ENCODE assay signal across 13 cellular contexts in genomic region chr16:54077412-54077821, GRCh38.
DNase-seq lines count a peak whose midpoint lies in the region; ATAC-seq and TF ChIP-seq lines count a peak whose summit lies in the region.
"Had no signal": no experiment of that assay in that cellular context is flagged by ENCODE, and none has a peak within 500 bp of the region (broad histone marks: within the 10 kb centered on the region; RNA-seq: fewer than 3 reads in every experiment).

No MANE protein-coding gene starts in this region.

- H3K27me3 ChIP-seq in MG63 = no peaks in the 10 kb centered on the region
- H3K27me3 ChIP-seq in breast epithelium = no peaks in the 10 kb centered on the region
- H3K27me3 ChIP-seq in mesenchymal stem cell (ENCODE audit: control insufficient read depth in 1 of 2, insufficient read depth in 1 of 2, low read length in 2 of 2) = no peaks in the 10 kb centered on the region

- H3K27ac ChIP-seq in breast epithelium = peak overlapping the region; percentile 57 to 75
- H3K27ac ChIP-seq in mesenchymal stem cell (ENCODE audit: low read length, poor library complexity, severe bottlenecking) = peak overlapping the region; percentile 4
- no peak overlapping the region for H3K27ac ChIP-seq in coronary artery

- H3K23ac ChIP-seq in mesenchymal stem cell (ENCODE audit: low read length in 2 of 2) = peak overlapping the region in 1 of 2 experiments; percentile 72

- H2AFZ ChIP-seq in mesenchymal stem cell (ENCODE audit: low read depth, low read length) = no peak overlapping the region

- no peak for ATAC-seq in HG03457 (IDR thresholded peaks at IDR 0.05; ENCODE audit: unreplicated experiment)
- ATAC-seq: stimulated activated effector memory CD8-positive, alpha-beta T cell treated with anti-CD3 and anti-CD28 coated beads, Interleukin-12 subunit alpha, Interleukin-12 subunit beta, amount 100 ng/mL, for 72 hours had no signal

- no peak overlapping the region for H2AK5ac ChIP-seq in mesenchymal stem cell (ENCODE audit: low read length, severe bottlenecking)

- no peak overlapping the region for H2BK5ac ChIP-seq in mesenchymal stem cell (ENCODE audit: low read depth, low read length, poor library complexity, severe bottlenecking)

- H3K9ac ChIP-seq in mesenchymal stem cell (ENCODE audit: low read length) = no peak overlapping the region

- H2BK12ac ChIP-seq in mesenchymal stem cell (ENCODE audit: low read length in 2 of 2) = no peak overlapping the region

- H3K4me1 ChIP-seq in breast epithelium (peaks cover 0 to 7% of the 10 kb centered on the region in 2 donors), mesenchymal stem cell (ENCODE audit: control insufficient read depth, insufficient read depth, low read depth, low read length) (peaks cover 12% of the 10 kb centered on the region)

- peaks cover 5% of the 10 kb centered on the region; the same call in 1 of the 2 replicates for H3K36me3 ChIP-seq in MG63
- no peaks in the 10 kb centered on the region for H3K36me3 ChIP-seq in breast epithelium
- no peaks in the 10 kb centered on the region for H3K36me3 ChIP-seq in mesenchymal stem cell (ENCODE audit: control insufficient read depth in 1 of 2, insufficient read depth in 2 of 2, low read depth in 1 of 2, low read length in 2 of 2)

- in situ Hi-C loops in Caki2 (cut with HindIII; ENCODE audit: low pct_unique_long_range_greater_than_20kb, low sequenced_read_pairs) = no loop called here

- H3K4me2 ChIP-seq in mesenchymal stem cell (ENCODE audit: low read length, poor library complexity, severe bottlenecking) = no peak overlapping the region

- H2BK120ac ChIP-seq in mesenchymal stem cell (ENCODE audit: low read depth, low read length) = no peak overlapping the region

- H3K4me3 ChIP-seq in MG63 = no peak overlapping the region
- no peak overlapping the region for H3K4me3 ChIP-seq in breast epithelium
- H3K4me3 ChIP-seq in mesenchymal stem cell (ENCODE audit: insufficient read depth in 1 of 2, low read depth in 1 of 2, low read length in 2 of 2) = no peak overlapping the region
- H3K4me3 ChIP-seq in coronary artery = no peak overlapping the region

- peaks cover 9% of the 10 kb centered on the region for H3K79me1 ChIP-seq in mesenchymal stem cell (replicated peaks; ENCODE audit: low read length, poor library complexity, severe bottlenecking)

- TF ChIP-seq CTCF in breast epithelium (IDR thresholded peaks at IDR 0.05) (no peak), coronary artery (IDR thresholded peaks at IDR 0.05) (no peak)

- no peak overlapping the region for H4K8ac ChIP-seq in mesenchymal stem cell (ENCODE audit: low read length)

- WGBS in mesenchymal stem cell = 64% methylated on average over 6 of the region's 6 CpGs

- peak overlapping the region in 1 of 2 experiments; percentile 37 for H3K18ac ChIP-seq in mesenchymal stem cell (ENCODE audit: low read depth in 1 of 2, low read length in 2 of 2)

- intact Hi-C loops in breast epithelium (cut with DNase I; ENCODE audit: low total_unique reads) = no loop called here

- no peak for TF ChIP-seq POLR2A in breast epithelium (IDR thresholded peaks at IDR 0.05)

- H3K9me3 ChIP-seq in MG63 = no peaks in the 10 kb centered on the region
- no peaks in the 10 kb centered on the region for H3K9me3 ChIP-seq in breast epithelium
- H3K9me3 ChIP-seq in mesenchymal stem cell (ENCODE audit: control insufficient read depth, low read length) = no peaks in the 10 kb centered on the region

- no peak overlapping the region for H3K4ac ChIP-seq in mesenchymal stem cell (ENCODE audit: low read depth in 1 of 2, low read length in 2 of 2)

- peak overlapping the region; percentile 67 for H2BK15ac ChIP-seq in mesenchymal stem cell (ENCODE audit: low read depth, poor library complexity, severe bottlenecking)

- DNase-seq in Caki2 (ENCODE audit: low read depth) = peak; percentile 74
- peak; percentile 79 for DNase-seq in MG63
- no peak for DNase-seq in breast epithelium (ENCODE audit: low spot score in 2 of 2)
- DNase-seq in mesenchymal stem cell = peak; percentile 66
- no peak for DNase-seq in germinal center (ENCODE audit: low spot score)
- DNase-seq in RPMI8226 = no peak
- DNase-seq in coronary artery (ENCODE audit: low spot score) = no peak
- DNase-seq: CD8-positive, alpha-beta memory T cell; naive B cell; NCI-H187 treated with DMSO at 0.1 percent for 48 hours; stimulated activated CD4-positive, alpha-beta T cell treated with anti-CD3 and anti-CD28 coated beads, Interleukin-15, amount 100 ng/mL, for 24 hours had no signal

- no peak overlapping the region for H3K14ac ChIP-seq in mesenchymal stem cell (ENCODE audit: low read length in 2 of 2)

- H4K91ac ChIP-seq in mesenchymal stem cell (ENCODE audit: low read length) = no peak overlapping the region

Comparison
In these comparisons a context has a peak if more than half of its experiments do, and no peak if none do; other contexts are left out.
1. DNase-seq: peak in Caki2 (single experiment), MG63 (single experiment) and mesenchymal stem cell (single experiment); none in breast epithelium (0 of 2), germinal center (single experiment), RPMI8226 (single experiment) and coronary artery (single experiment).
2. H3K27ac ChIP-seq: peak in breast epithelium (2 of 2) and mesenchymal stem cell (single experiment); none in coronary artery (0 of 2).